In genomic region chr20:36847009-36847709, GRCh38 we compare ENCODE assay signal across 9 cellular contexts. TPM values are rescaled to one million over a fixed set of nuclear protein-coding genes. Genes with fewer than 3 reads are reported as not detected.
DNase-seq lines count a peak whose midpoint lies in the region; ATAC-seq and TF ChIP-seq lines count a peak whose summit lies in the region.
"Had no signal": no experiment of that assay in that cellular context is flagged by ENCODE, and none has a peak within 500 bp of the region (broad histone marks: within the 10 kb centered on the region; RNA-seq: fewer than 3 reads in every experiment).

No MANE protein-coding gene starts in this region.

- DNase-seq in EL (peak; percentile 89), amygdala (lab: John Stamatoyannopoulos, UW) (peak in 40 of 56 donors; percentile 15 to 83 (median 54)), left ventricle myocardium inferior (peak; percentile 83), NCI-H526 (lab: John Stamatoyannopoulos, UW) (no peak)
- DNase-seq: Kasumi-1 had no signal

- ATAC-seq in HG02610 (IDR thresholded peaks at IDR 0.05; ENCODE audit: unreplicated experiment) (no peak), GM19035 (IDR thresholded peaks at IDR 0.05; ENCODE audit: unreplicated experiment) (no peak), HG03097 (IDR thresholded peaks at IDR 0.05; ENCODE audit: low FRiP score, unreplicated experiment) (no peak)

- H3K9me3 ChIP-seq in left ventricle myocardium inferior (replicated peaks), result no peaks in the 10 kb centered on the region

- intact Hi-C loops in left ventricle myocardium inferior (cut with micrococcal nuclease), result no loop called here

- no peak overlapping the region for H3K9ac ChIP-seq in rectal smooth muscle tissue (ENCODE audit: low read length)

- H3K4me1 ChIP-seq in left ventricle myocardium inferior, result peaks cover 89% of the 10 kb centered on the region
- H3K4me1 ChIP-seq in rectal smooth muscle tissue (ENCODE audit: control insufficient read depth, insufficient read depth, low read length), result peaks cover 56% of the 10 kb centered on the region

- H3K27ac ChIP-seq in left ventricle myocardium inferior (replicated peaks) (peak overlapping the region; percentile 92), rectal smooth muscle tissue (ENCODE audit: low read depth, low read length) (peak overlapping the region; percentile 96)

- no peak overlapping the region for H3K4me3 ChIP-seq in left ventricle myocardium inferior
- no peak overlapping the region for H3K4me3 ChIP-seq in rectal smooth muscle tissue (ENCODE audit: low read length)

- H3K27me3 ChIP-seq in left ventricle myocardium inferior (ENCODE audit: low read depth) (no peaks in the 10 kb centered on the region), rectal smooth muscle tissue (ENCODE audit: control insufficient read depth, insufficient read depth, low read length) (no peaks in the 10 kb centered on the region)

- no peak for TF ChIP-seq CTCF in left ventricle myocardium inferior (IDR thresholded peaks at IDR 0.05; ENCODE audit: borderline replicate concordance)

- H3K36me3 ChIP-seq in left ventricle myocardium inferior (no peaks in the 10 kb centered on the region), rectal smooth muscle tissue (ENCODE audit: control insufficient read depth, insufficient read depth, low read length) (no peaks in the 10 kb centered on the region)

RNA-seq across cellular contexts. Expression of gene TLDC2, which starts 28.8 kb away (rescaled TPM):
- total RNA-seq in left ventricle myocardium inferior, result not detected

Comparison
In these comparisons a context has a peak if more than half of its experiments do, and no peak if none do; other contexts are left out.
1. DNase-seq: peak in EL (single experiment), amygdala (40 of 56) and left ventricle myocardium inferior (single experiment); none in NCI-H526 (0 of 2).